1 cellular context compared by ENCODE assay signal in the genomic region with DNA sequence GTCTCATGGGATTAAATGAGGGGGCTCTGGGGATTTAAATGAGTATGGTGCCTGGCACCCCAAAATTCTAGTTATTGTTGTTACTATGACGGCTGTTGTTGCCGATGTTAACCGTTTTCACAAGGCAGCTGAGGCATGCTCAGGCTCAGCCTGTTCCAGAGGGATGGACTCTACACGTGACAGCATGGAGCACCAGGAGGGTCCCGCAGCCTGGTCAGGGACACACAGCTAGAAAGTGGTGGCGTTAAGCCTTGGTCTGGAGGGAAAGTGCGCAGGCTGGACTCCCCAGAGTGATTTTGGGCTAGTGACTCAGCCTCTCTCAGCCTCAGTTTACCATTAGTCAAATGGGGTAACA.
TF ChIP-seq lines count a peak whose summit lies in the region.

No MANE protein-coding gene starts in this region.

TF ChIP-seq in GM12878, 131 proteins besides CTCF, POLR2A, EP300 and RAD21 (continued from another document):
- TF ChIP-seq USF2 (IDR thresholded peaks at IDR 0.05; ENCODE audit: borderline replicate concordance, low read depth, low read length) (no peak), EZH2 (IDR thresholded peaks at IDR 0.05; ENCODE audit: borderline replicate concordance, control insufficient read depth, low read depth, low read length) (no peak), TCF3 (IDR thresholded peaks at IDR 0.05; ENCODE audit: borderline replicate concordance, insufficient read depth, low read depth, low read length) (no peak), ZBED1 (IDR thresholded peaks at IDR 0.05; ENCODE audit: borderline replicate concordance) (no peak), IKZF1 (conservative IDR thresholded peaks at IDR 0.05) (no peak), NFXL1 (IDR thresholded peaks at IDR 0.05; ENCODE audit: borderline replicate concordance) (no peak), MTA3 (IDR thresholded peaks at IDR 0.05; ENCODE audit: borderline replicate concordance, low read length) (no peak), SIX5 (IDR thresholded peaks at IDR 0.05; ENCODE audit: low read depth, low read length, severe bottlenecking) (no peak), SMAD1 (IDR thresholded peaks at IDR 0.05; ENCODE audit: low read depth, partially characterized antibody) (no peak), BCL11A (IDR thresholded peaks at IDR 0.05; ENCODE audit: low read depth, low read length) (no peak), TARDBP (IDR thresholded peaks at IDR 0.05; ENCODE audit: borderline replicate concordance) (no peak)
